Comparison of ENCODE assay signal across 24 cellular contexts in the genomic region with DNA sequence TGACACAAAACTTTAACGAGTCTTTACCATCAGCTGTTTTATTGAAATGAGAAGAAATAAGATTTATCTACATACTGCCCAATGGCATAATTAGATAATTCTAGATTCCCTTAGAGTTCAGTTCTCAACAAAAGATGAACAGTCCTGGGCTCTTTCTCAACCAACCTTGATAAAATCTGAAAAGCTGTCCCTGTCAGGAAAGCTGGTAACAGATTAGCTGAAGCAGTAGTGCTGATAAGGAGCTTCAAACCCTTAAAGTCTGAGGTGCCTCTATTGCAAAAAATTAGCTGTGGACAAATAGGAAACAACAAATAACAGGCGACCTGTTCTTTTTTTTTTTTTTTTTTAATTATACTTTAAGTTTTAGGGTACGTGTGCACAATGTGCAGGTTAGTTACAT.
"Had no signal": no experiment of that assay in that cellular context is flagged by ENCODE, and none has a peak within 500 bp of the region (broad histone marks: within the 10 kb centered on the region; RNA-seq: fewer than 3 reads in every experiment).

No MANE protein-coding gene starts in this region.

- H3K4me1 ChIP-seq: neural progenitor cell, parathyroid adenoma, psoas muscle, right lobe of liver, sigmoid colon, stomach, thyroid gland, tibial nerve, upper lobe of left lung, vagina had no signal

- H3K4me2 ChIP-seq: neural progenitor cell had no signal

- H2AFZ ChIP-seq: neural progenitor cell, parathyroid adenoma had no signal

- H3K36me3 ChIP-seq: neural progenitor cell, ovary, right lobe of liver, sigmoid colon, stomach, thoracic aorta, thyroid gland, tibial nerve, upper lobe of left lung, vagina had no signal

- H3K79me2 ChIP-seq: parathyroid adenoma had no signal

- H3K27me3 ChIP-seq: neural progenitor cell, ovary, right lobe of liver, sigmoid colon, stomach, thyroid gland, tibial nerve, upper lobe of left lung, vagina had no signal

- H3K27ac ChIP-seq: neural progenitor cell, ovary, parathyroid adenoma, psoas muscle, right lobe of liver, sigmoid colon, stomach, thoracic aorta, thyroid gland, tibial nerve, upper lobe of left lung, vagina had no signal

- ATAC-seq: psoas muscle; right cardiac atrium; right lobe of liver; stimulated activated effector memory CD8-positive, alpha-beta T cell treated with anti-CD3 and anti-CD28 coated beads, Interleukin-12 subunit alpha, Interleukin-12 subunit beta, amount 100 ng/mL, for 72 hours; stimulated activated naive B cell treated with anti-CD40 and anti-IgM and Interleukin-4, amounts not matched to agents 10 μg/mL and 1 μg/mL and 100 μg/mL, for 72 hours had no signal

- H3K9ac ChIP-seq: neural progenitor cell, parathyroid adenoma had no signal

- DNase-seq: occipital lobe; ovary; posterior cingulate gyrus; psoas muscle; right cardiac atrium; right lobe of liver; sigmoid colon; small intestine; stimulated activated CD4-positive, alpha-beta T cell treated with anti-CD3 and anti-CD28 coated beads, Interleukin-15, amount 100 ng/mL, for 24 hours; stimulated activated CD4-positive, alpha-beta T cell treated with anti-CD3 and anti-CD28 coated beads, Interleukin-2, amount 100 ng/mL, for 24 hours; stimulated activated CD4-positive, alpha-beta T cell treated with anti-CD3 and anti-CD28 coated beads, Interleukin-2, amount 100 ng/mL, for 48 hours; stimulated activated CD4-positive, alpha-beta T cell treated with anti-CD3 and anti-CD28 coated beads, Interleukin-4, amount 100 ng/mL, for 24 hours; stimulated activated naive B cell treated with anti-CD40 and anti-IgM and Interleukin-4, amounts not matched to agents 10 μg/mL and 1 μg/mL and 100 μg/mL, for 72 hours; stimulated activated naive CD4-positive, alpha-beta T cell treated with Interleukin-2 at 50 U/mL for 16 hours; stomach; thyroid gland; upper lobe of left lung had no signal

- H3K4me3 ChIP-seq: neural progenitor cell, ovary, psoas muscle, right lobe of liver, sigmoid colon, stomach, thoracic aorta, thyroid gland, tibial nerve, upper lobe of left lung, vagina had no signal

- FAIRE-seq: small intestine, urothelium cell line had no signal

- H3K9me3 ChIP-seq: ovary, psoas muscle, right lobe of liver, sigmoid colon, stomach, thoracic aorta, thyroid gland, tibial nerve, upper lobe of left lung, vagina had no signal
